11 cellular contexts compared by ENCODE assay signal in genomic region chr10:64091889-64092288, GRCh38.
DNase-seq lines count a peak whose midpoint lies in the region; ATAC-seq and TF ChIP-seq lines count a peak whose summit lies in the region.
"Had no signal": no experiment of that assay in that cellular context is flagged by ENCODE, and none has a peak within 500 bp of the region (broad histone marks: within the 10 kb centered on the region; RNA-seq: fewer than 3 reads in every experiment).

No MANE protein-coding gene starts in this region.

- no peak overlapping the region for H2AFZ ChIP-seq in hepatocyte

- TF ChIP-seq CTCF in heart left ventricle (IDR thresholded peaks at IDR 0.05), result peak in 7 of 12 donors; percentile 9 to 39 (median 26)
- TF ChIP-seq CTCF in right atrium auricular region (IDR thresholded peaks at IDR 0.05), result peak in 1 of 2 donors; percentile 33
- 0 out of 2 replicates have a peak, but pooled peaks have one; percentile 10 for TF ChIP-seq CTCF in RWPE1 (conservative IDR thresholded peaks at IDR 0.05; ENCODE audit: low read depth)
- TF ChIP-seq CTCF in hepatocyte (IDR thresholded peaks at IDR 0.05; ENCODE audit: poor library complexity), result peak; percentile 51

- no peak for TF ChIP-seq POLR2A in heart left ventricle (IDR thresholded peaks at IDR 0.05)

- no peak for ATAC-seq in heart left ventricle
- ATAC-seq in activated CD8-positive, alpha-beta T cell treated with anti-CD3 and anti-CD28 coated beads, Interleukin-2, amount 10 ng/mL, durations not matched to agents 7 days and 5 days, result no peak
- ATAC-seq in GM21528 (IDR thresholded peaks at IDR 0.05; ENCODE audit: low FRiP score, unreplicated experiment), result no peak
- ATAC-seq: natural killer cell treated with Interleukin-12 subunit alpha and Interleukin-12 subunit beta and Interleukin-15 and Interleukin-18, amount 100 ng/mL, for 72 hours had no signal

- no peak overlapping the region for H3K27ac ChIP-seq in heart left ventricle
- H3K27ac ChIP-seq in right atrium auricular region, result no peak overlapping the region
- no peak overlapping the region for H3K27ac ChIP-seq in RWPE1
- no peak overlapping the region for H3K27ac ChIP-seq in hepatocyte
- H3K27ac ChIP-seq: KMS-11 had no signal

- H3K4me1 ChIP-seq in heart left ventricle, result no peaks in the 10 kb centered on the region
- no peaks in the 10 kb centered on the region for H3K4me1 ChIP-seq in right atrium auricular region
- H3K4me1 ChIP-seq in hepatocyte (ENCODE audit: insufficient read depth), result no peaks in the 10 kb centered on the region

- no peaks in the 10 kb centered on the region for H3K9me3 Mint-ChIP-seq in activated CD8-positive, alpha-beta T cell treated with anti-CD3 and anti-CD28 coated beads, Interleukin-2, amount 10 ng/mL, durations not matched to agents 7 days and 5 days (ENCODE audit: insufficient read depth)
- no peaks in the 10 kb centered on the region for H3K9me3 Mint-ChIP-seq in activated CD4-positive, alpha-beta memory T cell treated with anti-CD3 and anti-CD28 coated beads for 36 hours
- H3K9me3 Mint-ChIP-seq: CD4-positive, CD25-positive, alpha-beta regulatory T cell; natural killer cell treated with Interleukin-12 subunit alpha and Interleukin-12 subunit beta and Interleukin-15 and Interleukin-18, amount 100 ng/mL, for 72 hours had no signal

- CTCF ChIA-PET in RWPE1 (lab: Yijun Ruan, JAX), result no interaction called here
- CTCF ChIA-PET in activated CD8-positive, alpha-beta T cell treated with anti-CD3 and anti-CD28 coated beads, Interleukin-2, amount 10 ng/mL, durations not matched to agents 7 days and 5 days (lab: Charles Lee), result no interaction called here
- CTCF ChIA-PET in activated CD4-positive, alpha-beta memory T cell treated with anti-CD3 and anti-CD28 coated beads for 36 hours (lab: Charles Lee), result no interaction called here

- H3K4me3 ChIP-seq in heart left ventricle (no peak overlapping the region), right atrium auricular region (no peak overlapping the region), hepatocyte (no peak overlapping the region)

- no peaks in the 10 kb centered on the region for H3K9me2 ChIP-seq in hepatocyte (replicated peaks; ENCODE audit: insufficient read depth)

- H4K20me1 ChIP-seq in hepatocyte (ENCODE audit: insufficient read depth, poor library complexity, severe bottlenecking), result no peaks in the 10 kb centered on the region

- H3K36me3 ChIP-seq in heart left ventricle (no peaks in the 10 kb centered on the region), right atrium auricular region (no peaks in the 10 kb centered on the region), hepatocyte (replicated peaks; ENCODE audit: insufficient read depth, low read depth) (no peaks in the 10 kb centered on the region)

- H3K9me3 ChIP-seq in heart left ventricle, result no peaks in the 10 kb centered on the region
- no peaks in the 10 kb centered on the region for H3K9me3 ChIP-seq in right atrium auricular region
- H3K9me3 ChIP-seq in hepatocyte (ENCODE audit: low read depth), result no peaks in the 10 kb centered on the region

- H3K4me3 Mint-ChIP-seq in activated CD8-positive, alpha-beta T cell treated with anti-CD3 and anti-CD28 coated beads, Interleukin-2, amount 10 ng/mL, durations not matched to agents 7 days and 5 days, result no peak overlapping the region
- no peak overlapping the region for H3K4me3 Mint-ChIP-seq in activated CD4-positive, alpha-beta memory T cell treated with anti-CD3 and anti-CD28 coated beads for 36 hours
- H3K4me3 Mint-ChIP-seq: CD4-positive, CD25-positive, alpha-beta regulatory T cell; natural killer cell treated with Interleukin-12 subunit alpha and Interleukin-12 subunit beta and Interleukin-15 and Interleukin-18, amount 100 ng/mL, for 72 hours had no signal

- 43 to 53% (median 50%) methylated on average over 4 of the region's 4 CpGs for WGBS in heart left ventricle, 4 donors
- WGBS in hepatocyte (ENCODE audit: low lambda C conversion rate, missing lambda C conversion rate), result 35% methylated on average over 4 of the region's 4 CpGs

- H3K4me1 Mint-ChIP-seq in activated CD8-positive, alpha-beta T cell treated with anti-CD3 and anti-CD28 coated beads, Interleukin-2, amount 10 ng/mL, durations not matched to agents 7 days and 5 days (ENCODE audit: low read depth), result no peaks in the 10 kb centered on the region
- H3K4me1 Mint-ChIP-seq in activated CD4-positive, alpha-beta memory T cell treated with anti-CD3 and anti-CD28 coated beads for 36 hours (ENCODE audit: low read depth), result no peaks in the 10 kb centered on the region
- H3K4me1 Mint-ChIP-seq: CD4-positive, CD25-positive, alpha-beta regulatory T cell had no signal

- no peaks in the 10 kb centered on the region for H3K79me2 ChIP-seq in hepatocyte

- no peak overlapping the region for H3K27ac Mint-ChIP-seq in activated CD8-positive, alpha-beta T cell treated with anti-CD3 and anti-CD28 coated beads, Interleukin-2, amount 10 ng/mL, durations not matched to agents 7 days and 5 days
- no peak overlapping the region for H3K27ac Mint-ChIP-seq in activated CD4-positive, alpha-beta memory T cell treated with anti-CD3 and anti-CD28 coated beads for 36 hours
- H3K27ac Mint-ChIP-seq: CD4-positive, CD25-positive, alpha-beta regulatory T cell; natural killer cell treated with Interleukin-12 subunit alpha and Interleukin-12 subunit beta and Interleukin-15 and Interleukin-18, amount 100 ng/mL, for 72 hours had no signal

- no peaks in the 10 kb centered on the region for H3K27me3 Mint-ChIP-seq in activated CD8-positive, alpha-beta T cell treated with anti-CD3 and anti-CD28 coated beads, Interleukin-2, amount 10 ng/mL, durations not matched to agents 7 days and 5 days (ENCODE audit: low read depth)
- H3K27me3 Mint-ChIP-seq in activated CD4-positive, alpha-beta memory T cell treated with anti-CD3 and anti-CD28 coated beads for 36 hours, result no peaks in the 10 kb centered on the region
- H3K27me3 Mint-ChIP-seq: CD4-positive, CD25-positive, alpha-beta regulatory T cell; natural killer cell treated with Interleukin-12 subunit alpha and Interleukin-12 subunit beta and Interleukin-15 and Interleukin-18, amount 100 ng/mL, for 72 hours had no signal

- H3K27me3 ChIP-seq in heart left ventricle (no peaks in the 10 kb centered on the region), right atrium auricular region (no peaks in the 10 kb centered on the region), hepatocyte (no peaks in the 10 kb centered on the region)

- intact Hi-C loops in heart left ventricle (cut with DNase I), result no loop called here
- intact Hi-C loops in activated CD4-positive, alpha-beta memory T cell treated with anti-CD3 and anti-CD28 coated beads for 36 hours (cut with micrococcal nuclease), result no loop called here

- POLR2A ChIA-PET in RWPE1 (lab: Yijun Ruan, JAX; ENCODE audit: low non-redundant PET), result no interaction called here
- POLR2A ChIA-PET in activated CD8-positive, alpha-beta T cell treated with anti-CD3 and anti-CD28 coated beads, Interleukin-2, amount 10 ng/mL, durations not matched to agents 7 days and 5 days (lab: Charles Lee), result no interaction called here
- POLR2A ChIA-PET in activated CD4-positive, alpha-beta memory T cell treated with anti-CD3 and anti-CD28 coated beads for 36 hours (lab: Charles Lee), result no interaction called here

- no peak overlapping the region for H3K4me2 ChIP-seq in hepatocyte
- H3K4me2 ChIP-seq: KMS-11 had no signal

- DNase-seq in heart left ventricle (no peak), right atrium auricular region (ENCODE audit: low spot score) (no peak), RWPE1 (ENCODE audit: low spot score) (peak; percentile 18), hepatocyte (ENCODE audit: low spot score) (peak; percentile 35), SIG-M5 (lab: John Stamatoyannopoulos, UW) (no peak)
- DNase-seq in activated CD8-positive, alpha-beta T cell treated with anti-CD3 and anti-CD28 coated beads, Interleukin-2, amount 10 ng/mL, durations not matched to agents 7 days and 5 days, result no peak
- no peak for DNase-seq in activated CD4-positive, alpha-beta memory T cell treated with anti-CD3 and anti-CD28 coated beads for 36 hours
- DNase-seq: CD4-positive, CD25-positive, alpha-beta regulatory T cell had no signal

- H3K36me3 Mint-ChIP-seq in activated CD8-positive, alpha-beta T cell treated with anti-CD3 and anti-CD28 coated beads, Interleukin-2, amount 10 ng/mL, durations not matched to agents 7 days and 5 days (ENCODE audit: low read depth), result no peaks in the 10 kb centered on the region
- H3K36me3 Mint-ChIP-seq in activated CD4-positive, alpha-beta memory T cell treated with anti-CD3 and anti-CD28 coated beads for 36 hours, result no peaks in the 10 kb centered on the region
- H3K36me3 Mint-ChIP-seq: CD4-positive, CD25-positive, alpha-beta regulatory T cell; natural killer cell treated with Interleukin-12 subunit alpha and Interleukin-12 subunit beta and Interleukin-15 and Interleukin-18, amount 100 ng/mL, for 72 hours had no signal

Comparison
In these comparisons a context has a peak if more than half of its experiments do, and no peak if none do; other contexts are left out.
1. DNase-seq: peak in RWPE1 (single experiment) and hepatocyte (single experiment); none in heart left ventricle (0 of 5), right atrium auricular region (single experiment), activated CD8-positive, alpha-beta T cell treated with anti-CD3 and anti-CD28 coated beads, Interleukin-2, amount 10 ng/mL, durations not matched to agents 7 days and 5 days (single experiment), activated CD4-positive, alpha-beta memory T cell treated with anti-CD3 and anti-CD28 coated beads for 36 hours (single experiment) and SIG-M5 (single experiment).